Comparison of ENCODE assay signal across 9 cellular contexts in the genomic region with DNA sequence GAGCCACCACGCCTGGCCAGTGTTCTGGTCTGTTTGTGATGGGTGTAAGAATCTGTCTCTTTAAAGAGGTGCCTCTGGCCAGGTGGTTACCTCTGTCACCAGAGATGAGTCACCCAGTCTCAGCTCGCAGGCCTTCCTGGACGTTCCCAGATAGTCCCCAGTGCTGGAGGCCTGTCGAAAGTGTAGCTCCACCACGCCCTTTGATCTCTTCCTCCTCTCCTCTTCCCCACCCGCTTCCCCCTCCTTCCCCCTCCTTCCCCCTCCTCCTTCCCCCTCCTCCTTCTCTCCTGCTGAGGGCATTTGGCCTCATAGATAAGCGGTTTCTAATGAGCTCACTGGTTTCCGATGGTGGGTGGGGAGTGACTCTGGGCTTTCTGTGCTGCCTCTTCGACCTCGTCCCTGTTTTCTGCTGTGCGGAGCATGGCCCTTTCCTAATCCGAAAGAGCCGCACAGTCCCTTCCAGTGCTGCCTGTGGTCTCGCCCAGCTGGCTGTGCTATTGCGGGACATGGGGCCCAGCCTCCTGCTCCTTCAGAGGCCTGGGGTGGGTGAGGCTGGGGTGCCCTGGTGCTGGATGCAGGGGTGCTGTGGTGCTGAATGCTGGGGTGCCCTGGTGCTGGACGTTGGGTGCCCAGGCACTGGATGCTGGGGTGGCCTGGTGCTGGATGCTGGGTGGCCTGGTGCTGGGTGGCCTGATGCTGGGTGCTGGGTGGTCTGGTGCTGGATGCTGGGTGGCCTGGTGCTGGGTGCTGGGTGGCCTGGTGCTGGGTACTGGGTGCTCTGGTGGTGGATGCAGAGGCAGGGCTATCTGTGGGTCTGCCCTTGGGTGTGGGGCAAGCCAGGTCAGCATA. TPM values are rescaled to one million over a fixed set of nuclear protein-coding genes. Genes with fewer than 3 reads are reported as not detected.
A peak's percentile ranks its signal among the peaks of the same experiment; 100 is the strongest.
DNase-seq lines count a peak whose midpoint lies in the region; TF ChIP-seq lines count a peak whose summit lies in the region.
"Had no signal": no experiment of that assay in that cellular context is flagged by ENCODE, and none has a peak within 500 bp of the region (broad histone marks: within the 10 kb centered on the region; RNA-seq: fewer than 3 reads in every experiment).

No MANE protein-coding gene starts in this region.

- no peaks in the 10 kb centered on the region for H3K9me3 Mint-ChIP-seq in nephron
- no peaks in the 10 kb centered on the region for H3K9me3 Mint-ChIP-seq in chondrocyte (ENCODE audit: low read depth)
- H3K9me3 Mint-ChIP-seq: memory B cell had no signal

- H3K27ac Mint-ChIP-seq in nephron (peak overlapping the region in 2 of 3 experiments; percentile 44 to 65), chondrocyte (ENCODE audit: unreplicated experiment) (no peak overlapping the region)
- H3K27ac Mint-ChIP-seq: memory B cell had no signal

- TF ChIP-seq CTCF in PC-9 (conservative IDR thresholded peaks at IDR 0.05) (no peak), nephron (IDR thresholded peaks at IDR 0.05; ENCODE audit: unreplicated experiment in 3 of 3) (no peak), OCI-LY7 (conservative IDR thresholded peaks at IDR 0.05; ENCODE audit: low read length) (no peak), chondrocyte (IDR thresholded peaks at IDR 0.05) (no peak)

- DNase-seq in NCI-H2227 (lab: John Stamatoyannopoulos, UW; ENCODE audit: unreplicated experiment) (peak; percentile 27), NCI-H2227 treated with DMSO at 0.1 percent for 48 hours (lab: John Stamatoyannopoulos, UW) (no peak), PC-9 (peak; percentile 82 to 88), dermis blood vessel endothelial cell (peak; percentile 41), NCI-H774 (lab: John Stamatoyannopoulos, UW) (no peak), OCI-LY7 (ENCODE audit: low spot score) (no peak), chondrocyte (ENCODE audit: low spot score) (no peak)

- H3K27me3 ChIP-seq in PC-9 (ENCODE audit: insufficient read depth, low read depth) = no peaks in the 10 kb centered on the region

- H4K20me1 ChIP-seq in PC-9 (ENCODE audit: insufficient read depth) = peaks cover 8% of the 10 kb centered on the region; the same call in 1 of the 2 replicates
- H4K20me1 ChIP-seq in OCI-LY7 (ENCODE audit: insufficient read depth, low read length) = no peaks in the 10 kb centered on the region

- POLR2A ChIA-PET in PC-9 (lab: Charles Lee; ENCODE audit: unreplicated experiment) (interaction anchor here (0.6 kb wide), 1 partner anchor 1839 kb away, joined by 4 read pairs; no protein-coding TSS in a partner anchor), OCI-LY7 (lab: Charles Lee) (interaction anchor here (0.6 kb wide), 1 partner anchor 10 kb away, joined by 3 read pairs; no protein-coding TSS in a partner anchor)

- H3K9me3 ChIP-seq in PC-9 (ENCODE audit: insufficient read depth, low read depth) = no peaks in the 10 kb centered on the region
- H3K9me3 ChIP-seq in OCI-LY7 (ENCODE audit: low read length) = no peaks in the 10 kb centered on the region

- H2AFZ ChIP-seq in PC-9 (no peak overlapping the region), OCI-LY7 (ENCODE audit: low read length) (no peak overlapping the region)

- H3K79me2 ChIP-seq in PC-9 (ENCODE audit: low read depth) (0 out of 2 replicates have a peak, but pooled peaks cover 8% of the 10 kb centered on the region), OCI-LY7 (ENCODE audit: insufficient read depth, low read depth, low read length) (no peaks in the 10 kb centered on the region)

- H3K4me3 ChIP-seq in PC-9 (no peak overlapping the region), OCI-LY7 (ENCODE audit: low read depth, low read length, poor library complexity, severe bottlenecking) (no peak overlapping the region)

- peaks cover 9% of the 10 kb centered on the region for H3F3A ChIP-seq in PC-9 (ENCODE audit: insufficient read depth, low read depth)

- H3K27ac ChIP-seq in PC-9 (peak overlapping the region; percentile 31; the same call in 1 of the 2 replicates), OCI-LY7 (ENCODE audit: low read depth, low read length, poor library complexity, severe bottlenecking) (no peak overlapping the region)

- intact Hi-C loops in PC-9 (cut with micrococcal nuclease; ENCODE audit: unreplicated experiment) (no loop called here), OCI-LY7 (cut with micrococcal nuclease; ENCODE audit: unreplicated experiment) (no loop called here)

- BruUV-seq in PC-9 (replicated peaks; lab: Mats Ljungman, UMichigan) = no TSS peak
- BruUV-seq in OCI-LY7 (replicated peaks; lab: Mats Ljungman, UMichigan) = no TSS peak

- H3K36me3 ChIP-seq in PC-9 (ENCODE audit: low read depth) = no peaks in the 10 kb centered on the region
- H3K36me3 ChIP-seq in OCI-LY7 (ENCODE audit: insufficient read depth, low read length) = no peaks in the 10 kb centered on the region

- H3K27me3 Mint-ChIP-seq in nephron (ENCODE audit: low read depth) (no peaks in the 10 kb centered on the region), chondrocyte (ENCODE audit: low read depth) (no peaks in the 10 kb centered on the region)
- H3K27me3 Mint-ChIP-seq: memory B cell had no signal

- H3K4me1 Mint-ChIP-seq in nephron (peaks cover 33% of the 10 kb centered on the region), chondrocyte (ENCODE audit: low read depth) (peaks cover 24% of the 10 kb centered on the region)

- H3K36me3 Mint-ChIP-seq in nephron (ENCODE audit: low read depth) = peaks cover 3% of the 10 kb centered on the region
- H3K36me3 Mint-ChIP-seq in chondrocyte (ENCODE audit: low read depth) = no peaks in the 10 kb centered on the region

- H3K4me1 ChIP-seq in PC-9 (replicated peaks; ENCODE audit: insufficient read depth) = peaks cover 27% of the 10 kb centered on the region
- no peaks in the 10 kb centered on the region for H3K4me1 ChIP-seq in OCI-LY7 (ENCODE audit: insufficient read depth, low read length, poor library complexity, severe bottlenecking)

- H3K4me2 ChIP-seq in PC-9 (peak overlapping the region; percentile 48), OCI-LY7 (ENCODE audit: low read length) (no peak overlapping the region)

- no peaks in the 10 kb centered on the region for H3K9me2 ChIP-seq in PC-9 (ENCODE audit: insufficient read depth)
- no peaks in the 10 kb centered on the region for H3K9me2 ChIP-seq in OCI-LY7 (ENCODE audit: insufficient read depth, low read length)

- H3K4me3 Mint-ChIP-seq in nephron = no peak overlapping the region
- H3K4me3 Mint-ChIP-seq in chondrocyte (ENCODE audit: unreplicated experiment) = no peak overlapping the region
- H3K4me3 Mint-ChIP-seq: memory B cell had no signal

- CTCF ChIA-PET in PC-9 (lab: Charles Lee) (no interaction called here), OCI-LY7 (lab: Charles Lee; ENCODE audit: unreplicated experiment) (no interaction called here)

RNA-seq across cellular contexts. Expression of gene AGPAT3, which starts 19.2 kb away (rescaled TPM):
- total RNA-seq in PC-9 (2021) = 39.0 and 41.2 TPM in 2 replicates
- 56.8 and 153 TPM in 2 replicates for total RNA-seq in dermis blood vessel endothelial cell
- 9.2 and 10.3 TPM in 2 replicates for total RNA-seq in OCI-LY7 (2014; rRNA removed; shearing (Covaris generic))
- total RNA-seq in OCI-LY7 (2022) = 27.0 and 33.4 TPM in 2 replicates
- 43.5 to 48.1 TPM (median 45.4 TPM) in 3 replicates for total RNA-seq in chondrocyte

Comparison
In these comparisons a context has a peak if more than half of its experiments do, and no peak if none do; other contexts are left out.
1. DNase-seq: peak in NCI-H2227 (single experiment), PC-9 (2 of 2) and dermis blood vessel endothelial cell (single experiment); none in NCI-H2227 treated with DMSO at 0.1 percent for 48 hours (single experiment), NCI-H774 (single experiment), OCI-LY7 (single experiment) and chondrocyte (single experiment).